In genomic region chr20:62972270-62973032, GRCh38 we compare ENCODE assay signal across 1 cellular context.
A peak's percentile ranks its signal among the peaks of the same experiment; 100 is the strongest.
TF ChIP-seq lines count a peak whose summit lies in the region.

No MANE protein-coding gene starts in this region.

TF ChIP-seq in HEK293, 187 proteins besides CTCF, POLR2A, EP300 and RAD21 (continued from another document and continues in another):
- TF ChIP-seq ZNF433 (tag by site-specific recombination; IDR thresholded peaks at IDR 0.05; ENCODE audit: low read depth) (no peak), ZNF654 (tag by site-specific recombination; IDR thresholded peaks at IDR 0.05; ENCODE audit: low read depth) (peak; percentile 80), SCRT2 (tag by site-specific recombination; IDR thresholded peaks at IDR 0.05) (no peak), ZNF561 (tag by site-specific recombination; IDR thresholded peaks at IDR 0.05; ENCODE audit: borderline replicate concordance) (peak; percentile 47; the same call in 1 of the 2 replicates), ZNF777 (tag by site-specific recombination; IDR thresholded peaks at IDR 0.05; ENCODE audit: borderline replicate concordance) (peak; percentile 97), BCL11A (tag by site-specific recombination; IDR thresholded peaks at IDR 0.05; ENCODE audit: low read depth) (no peak), ZNF664 (tag by site-specific recombination; IDR thresholded peaks at IDR 0.05) (no peak), TSHZ1 (tag by site-specific recombination; IDR thresholded peaks at IDR 0.05; ENCODE audit: borderline replicate concordance) (no peak), ZNF658 (tag by site-specific recombination; IDR thresholded peaks at IDR 0.05) (no peak), GLIS2 (tag by site-specific recombination; IDR thresholded peaks at IDR 0.05) (peak; percentile 97), GLI4 (tag by site-specific recombination; IDR thresholded peaks at IDR 0.05) (no peak), ZNF677 (tag by site-specific recombination; IDR thresholded peaks at IDR 0.05) (no peak), ZNF530 (tag by site-specific recombination; IDR thresholded peaks at IDR 0.05; ENCODE audit: low read depth) (no peak), ZNF558 (tag by site-specific recombination; IDR thresholded peaks at IDR 0.05) (no peak), ZNF24 (tag by site-specific recombination; IDR thresholded peaks at IDR 0.05) (no peak), ZNF248 (tag by site-specific recombination; IDR thresholded peaks at IDR 0.05) (no peak), ZNF837 (tag by site-specific recombination; IDR thresholded peaks at IDR 0.05) (no peak), ZNF391 (tag by site-specific recombination; IDR thresholded peaks at IDR 0.05; ENCODE audit: borderline replicate concordance, low read depth) (0 out of 2 replicates have a peak, but pooled peaks have one; percentile 38), ZBTB21 (tag by site-specific recombination; IDR thresholded peaks at IDR 0.05) (no peak), YY1 (tag by site-specific recombination; IDR thresholded peaks at IDR 0.05) (no peak), SALL2 (tag by site-specific recombination; IDR thresholded peaks at IDR 0.05; ENCODE audit: borderline replicate concordance) (no peak), ZSCAN4 (tag by site-specific recombination; IDR thresholded peaks at IDR 0.05) (peak; percentile 71), ZNF701 (tag by site-specific recombination; IDR thresholded peaks at IDR 0.05) (no peak), MYNN (tag by site-specific recombination; IDR thresholded peaks at IDR 0.05; ENCODE audit: borderline replicate concordance) (no peak), ZBTB6 (tag by site-specific recombination; IDR thresholded peaks at IDR 0.05) (no peak), ZBTB7A (tag by site-specific recombination; IDR thresholded peaks at IDR 0.05; ENCODE audit: low read depth) (no peak), ZNF560 (tag by site-specific recombination; IDR thresholded peaks at IDR 0.05; ENCODE audit: borderline replicate concordance) (no peak), ZNF621 (tag by site-specific recombination; IDR thresholded peaks at IDR 0.05) (no peak), ZNF501 (tag by site-specific recombination; IDR thresholded peaks at IDR 0.05) (no peak), ZNF747 (tag by site-specific recombination; IDR thresholded peaks at IDR 0.05) (no peak), ZNF529 (tag by site-specific recombination; IDR thresholded peaks at IDR 0.05; ENCODE audit: insufficient replicate concordance) (no peak), ZNF549 (tag by site-specific recombination; IDR thresholded peaks at IDR 0.05) (no peak), ZNF335 (tag by site-specific recombination; conservative IDR thresholded peaks at IDR 0.05) (no peak), PATZ1 (tag by site-specific recombination; IDR thresholded peaks at IDR 0.05) (peak; percentile 49; the same call in 1 of the 2 replicates), ZBTB44 (tag by site-specific recombination; IDR thresholded peaks at IDR 0.05) (no peak), ZBTB26 (tag by site-specific recombination; optimal IDR thresholded peaks at IDR 0.05) (peak; percentile 82), EGR2 (tag by site-specific recombination; IDR thresholded peaks at IDR 0.05; ENCODE audit: low read depth) (peak; percentile 97), KLF9 (tag by site-specific recombination; IDR thresholded peaks at IDR 0.05; ENCODE audit: low read depth) (peak; percentile 78), ZNF302 (tag by site-specific recombination; IDR thresholded peaks at IDR 0.05; ENCODE audit: low read depth) (no peak), GLI2 (tag by site-specific recombination; IDR thresholded peaks at IDR 0.05; ENCODE audit: borderline replicate concordance, low read depth) (no peak), KLF1 (tag by site-specific recombination; IDR thresholded peaks at IDR 0.05) (0 out of 2 replicates have a peak, but pooled peaks have one; percentile 5), ZBTB17 (tag by site-specific recombination; IDR thresholded peaks at IDR 0.05) (peak; percentile 89), INSM2 (tag by site-specific recombination; IDR thresholded peaks at IDR 0.05) (no peak; the same call in 1 of the 2 replicates), IKZF3 (tag by site-specific recombination; IDR thresholded peaks at IDR 0.05) (no peak), ZSCAN16 (tag by site-specific recombination; IDR thresholded peaks at IDR 0.05) (no peak), ZNF48 (tag by site-specific recombination; IDR thresholded peaks at IDR 0.05) (no peak), ZFHX2 (tag by site-specific recombination; conservative IDR thresholded peaks at IDR 0.05) (peak; percentile 97), ZNF211 (tag by site-specific recombination; IDR thresholded peaks at IDR 0.05; ENCODE audit: low read depth) (no peak), ZNF548 (tag by site-specific recombination; IDR thresholded peaks at IDR 0.05) (no peak), ZNF292 (tag by site-specific recombination; IDR thresholded peaks at IDR 0.05; ENCODE audit: borderline replicate concordance, low read depth) (no peak), PRDM4 (tag by site-specific recombination; IDR thresholded peaks at IDR 0.05) (no peak), SP2 (tag by site-specific recombination; IDR thresholded peaks at IDR 0.05) (0 out of 2 replicates have a peak, but pooled peaks have one; percentile 23)
